8 cellular contexts compared by ENCODE assay signal in genomic region chrX:135521405-135522131, GRCh38. TPM values are rescaled to one million over a fixed set of nuclear protein-coding genes. Genes with fewer than 3 reads are reported as not detected.
DNase-seq lines count a peak whose midpoint lies in the region; ATAC-seq and TF ChIP-seq lines count a peak whose summit lies in the region.

No MANE protein-coding gene starts in this region.

- H3K36me3 Mint-ChIP-seq in endodermal cell (ENCODE audit: low read depth), result no peaks in the 10 kb centered on the region

- no peak for TF ChIP-seq CTCF in endodermal cell (conservative IDR thresholded peaks at IDR 0.05)

- peak overlapping the region; percentile 87 for H3K4me3 Mint-ChIP-seq in endodermal cell

- DNase-seq in CMK (ENCODE audit: low read depth) (peak; percentile 67), HT-29 (ENCODE audit: low spot score) (peak; percentile 55), NOMO-1 (lab: John Stamatoyannopoulos, UW; ENCODE audit: unreplicated experiment in 2 of 2) (peak; percentile 83 to 90), endodermal cell (peak; percentile 88)
- DNase-seq in activated CD8-positive, alpha-beta memory T cell treated with anti-CD3 and anti-CD28 coated beads, Interleukin-2, amount 50 U/mL, for 1 hour (ENCODE audit: extremely low read depth), result peak; percentile 59
- peak; percentile 52 to 69 for DNase-seq in stimulated activated CD8-positive, alpha-beta memory T cell treated with anti-CD3 and anti-CD28 coated beads, Interleukin-2, amount 100 ng/mL, for 1 hour (ENCODE audit: low read depth in 2 of 2)

- H3K27me3 Mint-ChIP-seq in endodermal cell (ENCODE audit: insufficient read depth), result no peaks in the 10 kb centered on the region

- peak overlapping the region; percentile 86 for H3K4me3 ChIP-seq in endodermal cell (ENCODE audit: low read length)
- H3K4me3 ChIP-seq in mononuclear cell (ENCODE audit: low read length), result peak overlapping the region; percentile 58

- no peaks in the 10 kb centered on the region for H3K36me3 ChIP-seq in endodermal cell (ENCODE audit: control insufficient read depth, insufficient read depth, low read length)

- peak overlapping the region; percentile 97 for H3K27ac Mint-ChIP-seq in endodermal cell

- H3K9me3 ChIP-seq in endodermal cell (ENCODE audit: control insufficient read depth, low read length) (no peaks in the 10 kb centered on the region), mononuclear cell (ENCODE audit: low read depth, low read length) (no peaks in the 10 kb centered on the region)

- H3K27ac ChIP-seq in endodermal cell (ENCODE audit: low read depth, low read length), result peak overlapping the region; percentile 89

- peaks cover 48% of the 10 kb centered on the region for H3K9me3 Mint-ChIP-seq in endodermal cell

- WGBS in endodermal cell (ENCODE audit: insufficient coverage in 1 of 2, insufficient read length in 1 of 2), 2 experiments, result 0% methylated on average over 54 of the region's 73 CpGs; no CpG with 5 or more reads in 1 of the 2 experiments

- no peaks in the 10 kb centered on the region for H3K27me3 ChIP-seq in endodermal cell (ENCODE audit: control insufficient read depth, insufficient read depth, low read length, poor library complexity, severe bottlenecking)
- H3K27me3 ChIP-seq in mononuclear cell (ENCODE audit: insufficient read depth, low read length), result no peaks in the 10 kb centered on the region

- H3K4me1 Mint-ChIP-seq in endodermal cell, result peaks cover 7% of the 10 kb centered on the region

- H3K9ac ChIP-seq in endodermal cell (ENCODE audit: extremely low read depth, low read length, poor library complexity, severe bottlenecking), result peak overlapping the region; percentile 83

- ATAC-seq in GM19468 (IDR thresholded peaks at IDR 0.05; ENCODE audit: extremely low read depth, unreplicated experiment), result peak; percentile 25

- H3K4me1 ChIP-seq in endodermal cell (ENCODE audit: control insufficient read depth, insufficient read depth, low read length) (no peaks in the 10 kb centered on the region), mononuclear cell (ENCODE audit: insufficient read depth, low read length) (peaks cover 16% of the 10 kb centered on the region)

RNA-seq across cellular contexts. Expression of gene INTS6L, which starts 1.1 kb away (rescaled TPM):
- total RNA-seq in HT-29 (2014; rRNA removed; shearing (Covaris generic)), result 0.36 and 0.68 TPM in 2 replicates
- total RNA-seq in endodermal cell (1 to 10 TPM; 7.3 to 9.1 TPM), mononuclear cell (20.8 TPM)
- polyA plus RNA-seq in endodermal cell (2013, experiment 1 of 2), result 16.1 TPM
- polyA plus RNA-seq in endodermal cell (2013, experiment 2 of 2), result 14.2 TPM

Comparison
In these comparisons a context has a peak if more than half of its experiments do, and no peak if none do; other contexts are left out.
1. Peak in every context shown above with its lines: DNase-seq, ATAC-seq, H3K4me3 ChIP-seq and H3K27ac ChIP-seq.